In the genomic region with DNA sequence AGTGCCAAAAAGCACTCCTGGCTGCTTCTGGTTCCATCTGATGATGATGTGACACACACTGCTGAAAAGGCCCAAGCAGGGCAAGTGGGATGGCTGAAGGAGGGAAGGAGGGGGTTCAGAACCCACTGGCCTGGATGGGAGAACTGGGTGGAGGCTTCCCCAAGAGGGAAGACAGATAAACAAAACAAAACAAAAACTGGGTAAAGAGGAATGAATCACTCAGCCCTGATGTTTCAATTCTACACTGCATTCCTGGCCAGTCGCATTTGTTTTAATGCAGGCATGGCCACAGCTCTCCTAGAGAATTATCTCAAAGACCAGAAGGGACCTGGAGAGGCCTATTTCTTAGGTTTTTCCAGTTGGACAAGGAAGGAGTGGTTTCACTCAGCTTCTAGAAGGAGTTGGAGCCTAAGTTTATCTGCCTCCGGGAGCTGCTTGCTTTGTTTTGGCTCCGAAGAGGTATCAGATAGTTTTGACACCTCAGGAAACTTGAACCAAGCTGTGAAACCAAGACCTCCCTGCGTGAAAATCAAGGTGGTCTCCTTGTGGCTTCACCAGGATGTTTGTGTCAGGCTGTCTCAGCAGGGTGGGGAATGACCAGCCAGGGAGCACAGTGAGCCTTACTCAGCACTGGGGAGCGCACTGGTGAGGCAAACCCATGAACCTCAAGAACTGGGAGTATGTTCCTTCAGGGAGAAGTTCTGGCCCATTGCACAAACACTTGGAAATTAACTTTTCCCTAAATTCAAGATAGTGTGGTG, we compare ENCODE assay signal across 8 cellular contexts. TPM values are rescaled to one million over a fixed set of nuclear protein-coding genes. Genes with fewer than 3 reads are reported as not detected.
DNase-seq lines count a peak whose midpoint lies in the region; ATAC-seq, FAIRE-seq and TF ChIP-seq lines count a peak whose summit lies in the region.

No MANE protein-coding gene starts in this region.

- H3K4me1 Mint-ChIP-seq in naive B cell = peaks cover 7 to 16% (median 11%) of the 10 kb centered on the region in 3 donors

- no peaks in the 10 kb centered on the region for H3K27me3 ChIP-seq in AG04450 (ENCODE audit: control insufficient read depth, insufficient read depth, low read length)

- peak overlapping the region; percentile 33 to 89 (median 70) for H3K27ac Mint-ChIP-seq in naive B cell

- DNase-seq in AG04450 (ENCODE audit: low read depth, low spot score) = no peak
- peak; percentile 73 for DNase-seq in LHCN-M2 (ENCODE audit: low read depth)
- peak; percentile 77 for DNase-seq in choroid plexus epithelial cell (ENCODE audit: low read depth)
- no peak for DNase-seq in naive B cell
- no peak for DNase-seq in GM20000 (ENCODE audit: low spot score)
- no peak for DNase-seq in RCC 7860 (ENCODE audit: low spot score)

- ATAC-seq in naive B cell (ENCODE audit: low read depth in 2 of 2) (no peak), GM21447 (IDR thresholded peaks at IDR 0.05; ENCODE audit: unreplicated experiment) (no peak), HG03565 (IDR thresholded peaks at IDR 0.05; ENCODE audit: unreplicated experiment) (no peak)

- H3K4me3 ChIP-seq in AG04450 (ENCODE audit: low read depth, low read length) = no peak overlapping the region
- H3K4me3 ChIP-seq in choroid plexus epithelial cell (ENCODE audit: low read depth, low read length) = no peak overlapping the region

- no peaks in the 10 kb centered on the region for H3K9me3 Mint-ChIP-seq in naive B cell

- CTCF ChIA-PET in AG04450 (lab: Charles Lee) = interaction anchor here (0.6 to 3.9 kb wide), 4 partner anchors 14 to 118 kb away, joined by 3 to 14 read pairs (median 7); no protein-coding TSS in a partner anchor

- no peak overlapping the region for H3K4me3 Mint-ChIP-seq in naive B cell

- peak overlapping the region; percentile 71 for H3K27ac ChIP-seq in AG04450 (ENCODE audit: low read depth, low read length)

- no peaks in the 10 kb centered on the region for H3K9me3 ChIP-seq in AG04450 (ENCODE audit: control insufficient read depth, insufficient read depth, low read length)

- H3K27me3 Mint-ChIP-seq in naive B cell = no peaks in the 10 kb centered on the region

- POLR2A ChIA-PET in AG04450 (lab: Yijun Ruan, JAX) = no interaction called here

- FAIRE-seq in RCC 7860 (lab: Jason Lieb, UNC) = no peak

- TF ChIP-seq CTCF in AG04450 (IDR thresholded peaks at IDR 0.05; ENCODE audit: low read depth, low read length) (no peak), choroid plexus epithelial cell (conservative IDR thresholded peaks at IDR 0.05; ENCODE audit: low read depth, low read length) (no peak), GM20000 (IDR thresholded peaks at IDR 0.05; ENCODE audit: extremely low read depth, missing control alignments) (no peak)

- peaks cover 27 to 35% of the 10 kb centered on the region in 2 donors for H3K36me3 Mint-ChIP-seq in naive B cell

RNA-seq across cellular contexts. Expression of gene TTPAL, which starts 16.1 kb away (rescaled TPM):
- 11.2 and 12.6 TPM in 2 replicates for polyA plus RNA-seq in AG04450 (2011; rRNA removed)
- polyA minus RNA-seq in AG04450 (2011; rRNA and poly(A)+ RNA removed) = 17.5 and 24.0 TPM in 2 replicates
- total RNA-seq in LHCN-M2 (2014; rRNA removed) = 19.9 and 20.6 TPM in 2 replicates
- polyA plus RNA-seq in LHCN-M2 (2012) = 7.3 TPM
- 10 to 100 TPM in 5 of 6 donors, 1 to 10 TPM in 1; 4.2 to 16.3 (median 13.0) TPM for polyA plus RNA-seq in naive B cell (ENCODE audit: low read depth in 6 of 6)

RNA-seq across cellular contexts. Expression of gene SERINC3, which starts 30.1 kb away (rescaled TPM):
- polyA plus RNA-seq in AG04450 (2011; rRNA removed) (157 and 173 TPM in 2 replicates), naive B cell (ENCODE audit: low read depth in 6 of 6) (100 to 1,000 TPM; 120 to 145 (median 133) TPM)
- 261 and 319 TPM in 2 replicates for polyA minus RNA-seq in AG04450 (2011; rRNA and poly(A)+ RNA removed)
- total RNA-seq in LHCN-M2 (2014; rRNA removed) = 60.1 and 70.8 TPM in 2 replicates
- 65.5 TPM for polyA plus RNA-seq in LHCN-M2 (2012)

Comparison
In these comparisons a context has a peak if more than half of its experiments do, and no peak if none do; other contexts are left out.
1. DNase-seq: peak in LHCN-M2 (single experiment) and choroid plexus epithelial cell (single experiment); none in AG04450 (single experiment), naive B cell (single experiment), GM20000 (single experiment) and RCC 7860 (single experiment).